Comparison of ENCODE assay signal across 23 cellular contexts in the genomic region with DNA sequence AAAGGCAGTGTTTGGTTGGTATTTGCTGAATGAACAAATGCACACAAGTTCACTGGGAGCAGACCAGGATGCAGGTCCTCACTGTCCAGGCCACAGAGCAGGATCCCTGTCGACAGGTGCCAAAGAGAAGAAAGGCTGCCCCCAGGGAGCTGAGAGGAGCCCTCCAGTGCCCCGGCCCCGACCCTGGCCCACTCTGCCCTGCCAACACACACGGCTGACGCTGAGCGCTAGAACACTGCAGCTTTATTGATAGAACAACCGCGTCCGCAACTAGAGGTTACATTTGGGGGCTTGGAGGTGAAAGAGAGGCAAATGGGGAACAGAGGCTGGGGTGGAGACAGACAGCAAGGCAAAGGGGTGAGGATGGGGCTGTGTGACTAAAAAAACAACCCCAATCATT.
"Had no signal": no experiment of that assay in that cellular context is flagged by ENCODE, and none has a peak within 500 bp of the region (broad histone marks: within the 10 kb centered on the region; RNA-seq: fewer than 3 reads in every experiment).

No MANE protein-coding gene starts in this region.

- H3K27ac Mint-ChIP-seq: natural killer cell, nephron progenitor cell, type B pancreatic cell had no signal

- H3K27me3 Mint-ChIP-seq: stimulated activated memory B cell treated with anti-CD40 and anti-IgM and Interleukin-4, amounts not matched to agents 10 μg/mL and 1 μg/mL and 100 μg/mL, for 72 hours; stimulated activated naive CD8-positive, alpha-beta T cell treated with anti-CD3 and anti-CD28 coated beads, Interleukin-15, amount 100 ng/mL, for 72 hours had no signal

- H3K27ac ChIP-seq: left lung, pancreas, right atrium auricular region, right lobe of liver, tibial nerve, uterus had no signal

- H3K4me1 ChIP-seq: left lung, pancreas, right atrium auricular region, right lobe of liver, tibial nerve, uterus had no signal

- H3K9me3 ChIP-seq: left lung, pancreas, right atrium auricular region, right lobe of liver, tibial nerve, uterus had no signal

- DNase-seq: hippocampal formation; kidney glomerular epithelial cell; left colon; left lung; natural killer cell; nephron progenitor cell; pancreas; posterior cingulate gyrus; right lobe of liver; stimulated activated CD4-positive, alpha-beta T cell treated with anti-CD3 and anti-CD28 coated beads, Interleukin-1b, Interleukin-23, amount 100 ng/mL, for 48 hours; stimulated activated CD4-positive, alpha-beta T cell treated with anti-CD3 and anti-CD28 coated beads, Interleukin-2, amount 100 ng/mL, for 48 hours; stimulated activated CD4-positive, alpha-beta T cell treated with anti-CD3 and anti-CD28 coated beads, Interleukin-4, amount 100 ng/mL, for 4 hours; stimulated activated CD8-positive, alpha-beta memory T cell treated with anti-CD3 and anti-CD28 coated beads, Interleukin-4, amount 100 ng/mL, for 48 hours; stimulated activated naive CD4-positive, alpha-beta T cell treated with Interleukin-2 at 50 U/mL for 16 hours; stimulated activated naive CD8-positive, alpha-beta T cell treated with anti-CD3 and anti-CD28 coated beads, Interleukin-15, amount 100 ng/mL, for 72 hours; substantia nigra; uterus had no signal

- H3K27me3 ChIP-seq: pancreas, right atrium auricular region, right lobe of liver, tibial nerve, uterus had no signal

- H3K4me3 ChIP-seq: left lung, lung, pancreas, right atrium auricular region, right lobe of liver, smooth muscle cell, tibial nerve, uterus had no signal

- H3K36me3 ChIP-seq: left lung, pancreas, right atrium auricular region, right lobe of liver, tibial nerve, uterus had no signal

- H3K4me3 Mint-ChIP-seq: natural killer cell; nephron progenitor cell; stimulated activated memory B cell treated with anti-CD40 and anti-IgM and Interleukin-4, amounts not matched to agents 10 μg/mL and 1 μg/mL and 100 μg/mL, for 72 hours; stimulated activated naive CD8-positive, alpha-beta T cell treated with anti-CD3 and anti-CD28 coated beads, Interleukin-15, amount 100 ng/mL, for 72 hours; type B pancreatic cell had no signal

- H3K9me3 Mint-ChIP-seq: natural killer cell; nephron progenitor cell; stimulated activated memory B cell treated with anti-CD40 and anti-IgM and Interleukin-4, amounts not matched to agents 10 μg/mL and 1 μg/mL and 100 μg/mL, for 72 hours; stimulated activated naive CD8-positive, alpha-beta T cell treated with anti-CD3 and anti-CD28 coated beads, Interleukin-15, amount 100 ng/mL, for 72 hours; type B pancreatic cell had no signal

- ATAC-seq: left colon; left lung; natural killer cell; pancreas; right lobe of liver; stimulated activated memory B cell treated with anti-CD40 and anti-IgM and Interleukin-4, amounts not matched to agents 10 μg/mL and 1 μg/mL and 100 μg/mL, for 72 hours; stimulated activated naive CD8-positive, alpha-beta T cell treated with anti-CD3 and anti-CD28 coated beads, Interleukin-15, amount 100 ng/mL, for 72 hours had no signal

- H3K36me3 Mint-ChIP-seq: natural killer cell, type B pancreatic cell had no signal

- H3K4me1 Mint-ChIP-seq: natural killer cell; nephron progenitor cell; stimulated activated naive CD8-positive, alpha-beta T cell treated with anti-CD3 and anti-CD28 coated beads, Interleukin-15, amount 100 ng/mL, for 72 hours had no signal
